Comparison of ENCODE assay signal across 9 cellular contexts in the genomic region with DNA sequence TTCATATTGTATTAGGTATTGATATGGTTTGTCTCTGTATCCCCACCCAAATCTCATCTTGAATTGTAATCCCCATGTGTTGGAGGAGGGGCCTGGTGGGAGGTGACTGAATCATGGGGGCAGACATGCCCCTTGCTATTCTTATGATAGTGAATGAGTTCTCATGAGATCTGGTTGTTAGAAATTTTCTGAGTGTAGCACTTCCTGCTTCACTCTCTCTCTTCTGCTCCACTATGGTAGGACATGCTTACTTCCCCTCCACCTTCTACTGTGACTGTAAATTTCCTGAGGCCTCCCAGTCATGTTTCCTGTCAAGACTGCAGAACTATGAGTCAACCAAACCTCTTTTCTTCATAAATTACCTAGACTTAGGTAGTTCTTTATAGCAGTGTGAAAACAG.
DNase-seq lines count a peak whose midpoint lies in the region; ATAC-seq and TF ChIP-seq lines count a peak whose summit lies in the region.
"Had no signal": no experiment of that assay in that cellular context is flagged by ENCODE, and none has a peak within 500 bp of the region (broad histone marks: within the 10 kb centered on the region; RNA-seq: fewer than 3 reads in every experiment).

No MANE protein-coding gene starts in this region.

- ATAC-seq in GM21786 (IDR thresholded peaks at IDR 0.05; ENCODE audit: unreplicated experiment) (peak; percentile 50), SK-N-SH treated with all-trans-retinoic acid at 6 μM for 48 hours (no peak), GM19395 (IDR thresholded peaks at IDR 0.05; ENCODE audit: unreplicated experiment) (no peak), GM19351 (IDR thresholded peaks at IDR 0.05; ENCODE audit: unreplicated experiment) (no peak)

- H3K9me3 Mint-ChIP-seq in activated naive CD8-positive, alpha-beta T cell treated with anti-CD3 and anti-CD28 coated beads for 36 hours, result peaks cover 9% of the 10 kb centered on the region

- H3K4me3 Mint-ChIP-seq in activated naive CD8-positive, alpha-beta T cell treated with anti-CD3 and anti-CD28 coated beads for 36 hours, result no peak overlapping the region

- H3K36me3 Mint-ChIP-seq in activated naive CD8-positive, alpha-beta T cell treated with anti-CD3 and anti-CD28 coated beads for 36 hours, result peaks cover 6% of the 10 kb centered on the region

- peak overlapping the region; percentile 91 for H3K27ac Mint-ChIP-seq in activated naive CD8-positive, alpha-beta T cell treated with anti-CD3 and anti-CD28 coated beads for 36 hours

- H3K4me1 Mint-ChIP-seq in activated naive CD8-positive, alpha-beta T cell treated with anti-CD3 and anti-CD28 coated beads for 36 hours, result peaks cover 20% of the 10 kb centered on the region

- peak; percentile 42 for DNase-seq in NOMO-1 treated with dmso at 0.1 percent for 144 hours (lab: John Stamatoyannopoulos, UW; ENCODE audit: unreplicated experiment)
- peak; percentile 10 for DNase-seq in activated naive CD8-positive, alpha-beta T cell treated with anti-CD3 and anti-CD28 coated beads for 36 hours
- DNase-seq in stimulated activated CD8-positive, alpha-beta memory T cell treated with anti-CD3 and anti-CD28 coated beads, Interleukin-4, amount 100 ng/mL, for 48 hours, result peak; percentile 39
- DNase-seq: GM23248, NCI-H524 treated with DMSO at 0.1 percent for 48 hours had no signal

- H3K27me3 Mint-ChIP-seq in activated naive CD8-positive, alpha-beta T cell treated with anti-CD3 and anti-CD28 coated beads for 36 hours, result no peaks in the 10 kb centered on the region

TF ChIP-seq in SK-N-SH treated with all-trans-retinoic acid at 6 μM for 48 hours, 23 proteins besides CTCF, POLR2A, EP300 and RAD21:
- TF ChIP-seq TOX (CRISPR knock-in tag; IDR thresholded peaks at IDR 0.05; ENCODE audit: borderline replicate concordance), result no peak
- TF ChIP-seq CSDC2 (CRISPR knock-in tag; IDR thresholded peaks at IDR 0.05), result no peak
- TF ChIP-seq ZC3H10 (CRISPR knock-in tag; IDR thresholded peaks at IDR 0.05), result no peak
- TF ChIP-seq POU6F1 (CRISPR knock-in tag; IDR thresholded peaks at IDR 0.05; ENCODE audit: borderline replicate concordance, low read depth), result no peak
